In genomic region chr7:119949053-119949452, GRCh38 we compare ENCODE assay signal across 1 cellular context.
A peak's percentile ranks its signal among the peaks of the same experiment; 100 is the strongest.
TF ChIP-seq lines count a peak whose summit lies in the region.

No MANE protein-coding gene starts in this region.

TF ChIP-seq in K562, 482 proteins besides CTCF, POLR2A, EP300 and RAD21 (continued from another document):
- TF ChIP-seq ZNF592 (IDR thresholded peaks at IDR 0.05) (0 out of 2 replicates have a peak, but pooled peaks have one; percentile 22), RFX7 (CRISPR knock-in tag; IDR thresholded peaks at IDR 0.05) (no peak), PKNOX1 (IDR thresholded peaks at IDR 0.05) (peak; percentile 48; the same call in 1 of the 2 replicates), YY1 (IDR thresholded peaks at IDR 0.05; ENCODE audit: borderline replicate concordance in 1 of 3, control insufficient read depth in 1 of 3, extremely low read depth in 1 of 3, insufficient read depth in 3 of 3, insufficient read length in 1 of 3, insufficient replicate concordance in 2 of 3, low read depth in 1 of 3, low read length in 2 of 3) (peak in 1 of 3 experiments; percentile 66), PHB (CRISPR knock-in tag; IDR thresholded peaks at IDR 0.05) (no peak), ZBTB49 (CRISPR knock-in tag; IDR thresholded peaks at IDR 0.05; ENCODE audit: borderline replicate concordance) (no peak), NFIC (IDR thresholded peaks at IDR 0.05) (no peak), MLLT1 (IDR thresholded peaks at IDR 0.05) (peak in 1 of 2 experiments; percentile 33; a peak in 1 of 4 replicates), MGA (IDR thresholded peaks at IDR 0.05) (peak; percentile 33; the same call in 1 of the 2 replicates), L3MBTL2 (IDR thresholded peaks at IDR 0.05) (peak; percentile 48; the same call in 1 of the 2 replicates), ZNF644 (tag; IDR thresholded peaks at IDR 0.05; ENCODE audit: low read depth) (no peak), CHD1 (IDR thresholded peaks at IDR 0.05; ENCODE audit: low read length) (no peak)
